In the genomic region with DNA sequence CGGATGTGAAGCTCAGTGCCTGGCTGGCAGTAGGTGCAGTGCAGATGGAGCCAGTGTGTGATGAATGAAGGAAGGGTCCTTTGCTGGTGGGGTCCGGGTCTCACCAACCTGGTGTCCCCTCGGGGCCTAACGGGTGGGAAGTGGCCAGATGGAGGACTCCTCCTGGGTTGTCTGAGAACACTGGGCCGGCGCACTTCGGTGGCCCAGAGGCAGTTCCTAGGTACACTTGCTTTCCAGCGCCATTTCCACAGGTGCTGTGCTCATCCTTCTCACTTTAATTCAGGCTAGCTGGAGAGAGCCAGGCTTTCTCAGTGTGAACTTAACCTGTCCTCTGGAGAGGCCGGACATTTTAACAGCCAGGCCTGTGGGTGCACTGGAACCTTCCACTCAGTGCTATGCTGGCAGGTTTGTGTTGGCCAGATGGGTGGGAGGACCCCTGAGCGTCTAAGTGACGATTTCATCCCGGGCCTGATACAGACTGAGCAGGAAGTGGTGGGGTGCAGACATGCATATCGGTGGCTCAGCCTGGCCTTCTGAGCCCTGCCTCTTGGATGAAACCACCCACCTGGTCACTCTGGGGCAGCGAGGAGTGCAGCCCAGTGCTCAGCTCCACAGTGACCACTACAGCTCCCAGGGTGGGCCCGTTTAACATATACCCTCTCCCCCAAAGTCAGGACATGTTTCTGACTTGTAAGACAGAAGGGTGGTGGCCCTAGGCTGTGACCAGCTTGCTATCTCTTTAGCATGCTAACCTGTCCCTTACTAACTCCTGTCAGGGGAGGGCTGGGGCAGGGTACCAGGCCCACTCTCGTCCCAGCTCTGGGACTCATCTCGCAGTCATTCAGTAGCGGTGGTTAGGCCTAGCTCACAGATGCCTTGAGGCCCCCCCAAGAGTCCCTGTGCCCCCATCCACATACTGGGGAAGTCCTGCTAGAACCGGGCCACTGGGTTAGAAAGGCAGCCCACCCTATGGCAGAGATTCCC, we compare ENCODE assay signal across 15 cellular contexts. TPM values are rescaled to one million over a fixed set of nuclear protein-coding genes. Genes with fewer than 3 reads are reported as not detected.
DNase-seq lines count a peak whose midpoint lies in the region; ATAC-seq, FAIRE-seq and TF ChIP-seq lines count a peak whose summit lies in the region.
"Had no signal": no experiment of that assay in that cellular context is flagged by ENCODE, and none has a peak within 500 bp of the region (broad histone marks: within the 10 kb centered on the region; RNA-seq: fewer than 3 reads in every experiment).

No MANE protein-coding gene starts in this region.

- H3K9ac ChIP-seq in BLaER1 treated with 17β-estradiol and CSF1 and Interleukin-3, amounts not matched to agents 10 nM and 100 nM = no peak overlapping the region; a peak in 1 of 22 replicates
- H3K9ac ChIP-seq in H9 (ENCODE audit: extremely low read depth, insufficient read length, low read length) = no peak overlapping the region

- H4K5ac ChIP-seq in H9 (ENCODE audit: insufficient read length, low read depth, low read length) = no peak overlapping the region

- peaks cover 47 to 60% (median 53%) of the 10 kb centered on the region in 10 experiments for H3K4me1 ChIP-seq in BLaER1 treated with 17β-estradiol and CSF1 and Interleukin-3, amounts not matched to agents 10 nM and 100 nM
- peaks cover 42% of the 10 kb centered on the region for H3K4me1 ChIP-seq in foreskin keratinocyte
- no peaks in the 10 kb centered on the region for H3K4me1 ChIP-seq in H9 (ENCODE audit: insufficient read depth, low read length)

- H3K4me3 ChIP-seq in BLaER1 treated with 17β-estradiol and CSF1 and Interleukin-3, amounts not matched to agents 10 nM and 100 nM = no peak overlapping the region
- H3K4me3 ChIP-seq: MG63, ovary had no signal

- H2BK120ac ChIP-seq in H9 (ENCODE audit: low read depth, low read length, poor library complexity, severe bottlenecking) = no peak overlapping the region

- WGBS in H9 (ENCODE audit: extremely low coverage, insufficient read length, low lambda C conversion rate) = no CpG with 5 or more reads among the region's 19 CpGs

- no peak overlapping the region for H2BK20ac ChIP-seq in H9 (ENCODE audit: low read depth, low read length, poor library complexity, severe bottlenecking)

- TF ChIP-seq CTCF in foreskin keratinocyte (conservative IDR thresholded peaks at IDR 0.05) (no peak), H9 (conservative IDR thresholded peaks at IDR 0.05) (no peak)

- H4K91ac ChIP-seq in H9 (ENCODE audit: insufficient read length, low read depth, low read length) = no peak overlapping the region

- DNase-seq in NCI-H82 (lab: John Stamatoyannopoulos, UW) (peak; percentile 64), foreskin keratinocyte (no peak), GM19239 (ENCODE audit: insufficient read length, low spot score) (no peak), Ammon's horn (ENCODE audit: low spot score) (no peak), H9 (no peak)
- DNase-seq: CD8-positive, alpha-beta T cell; MG63; NCI-H446; ovary; stimulated activated naive CD4-positive, alpha-beta T cell had no signal

- peak overlapping the region in 6 of 11 experiments; percentile 17 to 53 (median 42); a peak in 8 of 22 replicates for H3K27ac ChIP-seq in BLaER1 treated with 17β-estradiol and CSF1 and Interleukin-3, amounts not matched to agents 10 nM and 100 nM
- H3K27ac ChIP-seq in foreskin keratinocyte = peak overlapping the region; percentile 93
- no peak overlapping the region for H3K27ac ChIP-seq in H9 (ENCODE audit: insufficient read length, low read depth, low read length)
- H3K27ac ChIP-seq: ovary had no signal

- peaks cover 0 to 6% (median 0%) of the 10 kb centered on the region in 3 experiments; a peak in 1 of 7 replicates for H3K36me3 Mint-ChIP-seq in H9 (ENCODE audit: insufficient read depth in 1 of 3, low read depth in 3 of 3)
- H3K36me3 Mint-ChIP-seq: CD8-positive, alpha-beta T cell had no signal

- H2BK12ac ChIP-seq in H9 (ENCODE audit: insufficient read length, low read depth, low read length) = no peak overlapping the region

- H3K9me3 ChIP-seq in BLaER1 treated with 17β-estradiol and CSF1 and Interleukin-3, amounts not matched to agents 10 nM and 100 nM (replicated peaks in 1 of 11) = peaks cover 0 to 7% (median 0%) of the 10 kb centered on the region in 11 experiments; a peak in 4 of 22 replicates
- no peaks in the 10 kb centered on the region for H3K9me3 ChIP-seq in H9 (ENCODE audit: control insufficient read depth, low read depth, low read length)
- H3K9me3 ChIP-seq: MG63, ovary had no signal

- peaks cover 0 to 16% (median 9%) of the 10 kb centered on the region in 11 experiments; a peak in 10 of 22 replicates for H3K27me3 ChIP-seq in BLaER1 treated with 17β-estradiol and CSF1 and Interleukin-3, amounts not matched to agents 10 nM and 100 nM
- no peaks in the 10 kb centered on the region for H3K27me3 ChIP-seq in foreskin keratinocyte
- no peaks in the 10 kb centered on the region for H3K27me3 ChIP-seq in H9 (ENCODE audit: insufficient read depth, low read length)
- H3K27me3 ChIP-seq: MG63, ovary had no signal

- no peak overlapping the region; a peak in 1 of 7 replicates for H3K27ac Mint-ChIP-seq in H9
- H3K27ac Mint-ChIP-seq: CD8-positive, alpha-beta T cell had no signal

- no peak overlapping the region for H3K4me3 Mint-ChIP-seq in H9
- H3K4me3 Mint-ChIP-seq: CD8-positive, alpha-beta T cell had no signal

- H2AFZ ChIP-seq in H9 (ENCODE audit: low read length) = no peak overlapping the region

- H3K23me2 ChIP-seq in H9 (ENCODE audit: insufficient read length, low read depth, low read length, poor library complexity, severe bottlenecking) = no peaks in the 10 kb centered on the region

- H3K36me3 ChIP-seq in BLaER1 treated with 17β-estradiol and CSF1 and Interleukin-3, amounts not matched to agents 10 nM and 100 nM = no peaks in the 10 kb centered on the region
- H3K36me3 ChIP-seq: MG63, ovary had no signal

- H3K4ac ChIP-seq in H9 (ENCODE audit: low read depth, low read length) = no peak overlapping the region

- peak overlapping the region; percentile 56 to 85 (median 75); a peak in 21 of 22 replicates for H3K4me2 ChIP-seq in BLaER1 treated with 17β-estradiol and CSF1 and Interleukin-3, amounts not matched to agents 10 nM and 100 nM
- no peak overlapping the region for H3K4me2 ChIP-seq in H9 (ENCODE audit: insufficient read depth, insufficient read length, low read length)

- H3K23ac ChIP-seq in H9 (ENCODE audit: insufficient read length, low read depth, low read length) = no peak overlapping the region

- H4K8ac ChIP-seq in H9 (replicated peaks; ENCODE audit: insufficient read length, low read depth, low read length) = no peak overlapping the region

- peak; percentile 69 for ATAC-seq in GM19455 (IDR thresholded peaks at IDR 0.05; ENCODE audit: unreplicated experiment)
- ATAC-seq in foreskin keratinocyte = no peak
- no peak for ATAC-seq in GM18868 (IDR thresholded peaks at IDR 0.05; ENCODE audit: unreplicated experiment)
- ATAC-seq: CD8-positive, alpha-beta T cell; HCT116 had no signal

- no peaks in the 10 kb centered on the region for H3K79me1 ChIP-seq in H9 (ENCODE audit: insufficient read depth, low read depth, low read length, poor library complexity, severe bottlenecking)

- no peak for FAIRE-seq in GM19239 (lab: Jason Lieb, UNC)
- FAIRE-seq: bronchial epithelial cell had no signal

- H4K20me1 ChIP-seq in BLaER1 treated with 17β-estradiol and CSF1 and Interleukin-3, amounts not matched to agents 10 nM and 100 nM = no peaks in the 10 kb centered on the region
- H4K20me1 ChIP-seq in H9 (ENCODE audit: control insufficient read depth, insufficient read depth, insufficient read length) = no peaks in the 10 kb centered on the region

- H2BK15ac ChIP-seq in H9 (ENCODE audit: low read depth, low read length) = no peak overlapping the region

- no peak overlapping the region for H3K56ac ChIP-seq in H9 (ENCODE audit: insufficient read length, low read depth, low read length)

- H2AK5ac ChIP-seq in H9 (ENCODE audit: insufficient read length, low read length) = no peak overlapping the region

- no peak overlapping the region for H2BK5ac ChIP-seq in H9 (ENCODE audit: insufficient read length, low read length)

- H3K4me1 Mint-ChIP-seq in H9 = peaks cover 20 to 24% of the 10 kb centered on the region in 2 experiments

- peaks cover 2 to 6% of the 10 kb centered on the region in 2 experiments; a peak in 3 of 5 replicates for H3K9me3 Mint-ChIP-seq in H9

- H3T11ph ChIP-seq in H9 (ENCODE audit: low read length) = no peak overlapping the region

- peaks cover 4% of the 10 kb centered on the region for H3K27me3 Mint-ChIP-seq in H9 (ENCODE audit: low read depth)

- H3K18ac ChIP-seq in H9 (ENCODE audit: insufficient read length, low read depth, low read length) = no peak overlapping the region

- H3K79me2 ChIP-seq in H9 (ENCODE audit: insufficient read depth, low read length) = no peaks in the 10 kb centered on the region

- H3K14ac ChIP-seq in H9 (ENCODE audit: insufficient read depth, low read length) = no peak overlapping the region

RNA-seq across cellular contexts. Expression of a gene that starts 8.2 kb away (rescaled TPM):
- total RNA-seq in foreskin keratinocyte (311 and 439 TPM in 2 replicates), H9 (2021) (46.9 TPM in 2 replicates)
- 196 and 255 TPM in 2 replicates for polyA plus RNA-seq in foreskin keratinocyte

RNA-seq across cellular contexts. Expression of a gene that starts 44.2 kb away (rescaled TPM):
- 74.6 and 78.4 TPM in 2 replicates for total RNA-seq in foreskin keratinocyte
- 70.2 and 73.3 TPM in 2 replicates for polyA plus RNA-seq in foreskin keratinocyte
- 51.4 and 57.4 TPM in 2 replicates for total RNA-seq in H9 (2021)
